ENCODE assay signal across 8 cellular contexts in the genomic region with DNA sequence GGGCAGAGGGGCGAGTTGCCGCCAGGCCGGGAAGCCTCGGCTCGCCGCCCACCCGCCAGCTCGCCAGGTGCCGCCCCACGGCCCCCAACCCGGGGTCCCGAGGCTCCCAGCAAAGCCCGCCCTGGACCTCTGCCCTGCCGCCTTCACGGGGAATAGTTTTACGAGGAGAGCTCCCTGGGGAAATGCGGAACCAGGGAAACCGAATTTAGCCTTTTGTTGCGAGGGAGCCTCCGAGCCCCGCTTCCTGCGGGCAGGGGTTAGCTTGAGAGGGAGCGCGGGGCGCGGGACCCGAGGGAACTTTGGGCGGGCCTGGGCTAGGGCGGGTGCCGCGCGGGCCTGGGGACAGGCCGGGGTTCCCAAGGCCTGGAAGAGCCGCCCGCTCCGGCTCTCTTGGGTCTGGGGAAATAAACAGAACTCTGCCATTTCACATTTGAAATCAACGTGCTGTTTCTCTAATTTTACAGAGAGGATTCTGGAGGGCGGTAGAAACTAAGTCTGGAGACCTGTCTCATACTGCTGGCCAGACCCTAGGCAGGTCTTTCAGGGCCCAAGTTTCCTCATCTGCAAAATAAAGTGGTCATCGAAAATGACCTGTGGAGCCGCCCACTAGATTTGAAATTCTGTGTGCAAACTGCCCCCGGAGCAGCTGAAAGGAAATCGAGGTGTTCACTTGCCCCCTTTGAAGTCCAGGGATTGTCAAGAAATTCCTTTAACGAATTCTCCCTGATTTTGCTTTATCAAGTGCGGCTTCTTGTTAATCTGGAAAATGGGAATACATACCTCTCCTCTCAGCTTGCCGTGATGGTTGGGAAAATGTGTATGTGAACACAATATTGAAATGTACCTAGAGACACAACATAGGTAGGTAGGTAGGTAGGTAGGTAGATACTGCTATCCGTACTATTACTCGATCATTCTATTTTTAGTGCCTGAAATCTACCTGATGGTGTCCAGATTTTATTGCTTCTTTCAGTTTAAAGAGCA. TPM values are rescaled to one million over a fixed set of nuclear protein-coding genes. Genes with fewer than 3 reads are reported as not detected.
A peak's percentile ranks its signal among the peaks of the same experiment; 100 is the strongest.
DNase-seq lines count a peak whose midpoint lies in the region; ATAC-seq and TF ChIP-seq lines count a peak whose summit lies in the region.

No MANE protein-coding gene starts in this region.

- H3K4me3 ChIP-seq in GM12875 (ENCODE audit: low read depth, low read length): peak overlapping the region; percentile 78
- peak overlapping the region; percentile 83 for H3K4me3 ChIP-seq in fibroblast of villous mesenchyme (ENCODE audit: low read depth, low read length)
- H3K4me3 ChIP-seq in neuronal stem cell (ENCODE audit: low read length in 2 of 2): peak overlapping the region; percentile 50 to 76

- peak overlapping the region; percentile 67 for H3K4me2 ChIP-seq in neuronal stem cell (ENCODE audit: insufficient read depth, low read length, poor library complexity, severe bottlenecking)

- peak overlapping the region; percentile 95 for H3K18ac ChIP-seq in neuronal stem cell (ENCODE audit: low read length)

- H3K36me3 ChIP-seq in neuronal stem cell (replicated peaks in 1 of 2; ENCODE audit: control insufficient read depth in 2 of 2, insufficient read depth in 2 of 2, low read length in 2 of 2): peaks cover 15 to 33% of the 10 kb centered on the region in 2 donors

- WGBS in neuronal stem cell (ENCODE audit: extremely low coverage in 2 of 2, insufficient read length in 2 of 2, insufficient replicate concordance in 1 of 2), 2 donors: no CpG with 5 or more reads among the region's 47 CpGs

- H3K27me3 ChIP-seq in neuronal stem cell (ENCODE audit: control insufficient read depth in 3 of 3, insufficient read depth in 3 of 3, low read depth in 1 of 3, low read length in 3 of 3): no peaks in the 10 kb centered on the region

- H3K79me1 ChIP-seq in neuronal stem cell (ENCODE audit: low read depth, low read length): peaks cover 2% of the 10 kb centered on the region

- no peak overlapping the region for H3K4ac ChIP-seq in neuronal stem cell (ENCODE audit: low read length)

- H3K4me1 ChIP-seq in neuronal stem cell (ENCODE audit: control insufficient read depth in 2 of 2, insufficient read depth in 1 of 2, low read depth in 1 of 2, low read length in 2 of 2): peaks cover 9 to 10% of the 10 kb centered on the region in 2 donors

- H3K9me3 ChIP-seq in neuronal stem cell (replicated peaks in 1 of 2; ENCODE audit: control insufficient read depth in 2 of 2, insufficient read depth in 1 of 2, low read depth in 1 of 2, low read length in 2 of 2): no peaks in the 10 kb centered on the region

- no peak overlapping the region for H3K23ac ChIP-seq in neuronal stem cell (ENCODE audit: low read depth, low read length, poor library complexity)

- H3K9ac ChIP-seq in neuronal stem cell (ENCODE audit: low read depth, low read length, poor library complexity): no peak overlapping the region

- H2AK5ac ChIP-seq in neuronal stem cell (ENCODE audit: low read depth, low read length): peak overlapping the region; percentile 11

- H3K14ac ChIP-seq in neuronal stem cell (ENCODE audit: low read length): no peak overlapping the region

- H2BK120ac ChIP-seq in neuronal stem cell (ENCODE audit: low read depth, low read length): no peak overlapping the region

- peak overlapping the region; percentile 77 for H3K27ac ChIP-seq in neuronal stem cell (replicated peaks; ENCODE audit: low read length)

- peak overlapping the region; percentile 92 for H2AFZ ChIP-seq in neuronal stem cell (ENCODE audit: low read length)

- no peak overlapping the region for H2BK15ac ChIP-seq in neuronal stem cell (ENCODE audit: low read length)

- DNase-seq in NCI-H2171 (lab: John Stamatoyannopoulos, UW) (peak; percentile 89), fibroblast of villous mesenchyme (ENCODE audit: low read depth) (peak; percentile 60), neuronal stem cell (ENCODE audit: low spot score) (no peak), DMS114 treated with DMSO at 0.1 percent for 48 hours (lab: John Stamatoyannopoulos, UW; ENCODE audit: unreplicated experiment) (no peak)
- DNase-seq in activated effector memory CD4-positive, alpha-beta T cell treated with Interleukin-2 at 50 U/mL for 16 hours: peak; percentile 8
- DNase-seq in activated CD4-positive, CD25-positive, alpha-beta regulatory T cell (lab: John Stamatoyannopoulos, UW): no peak

- H4K8ac ChIP-seq in neuronal stem cell (ENCODE audit: low read depth, low read length): no peak overlapping the region

- H4K91ac ChIP-seq in neuronal stem cell (ENCODE audit: low read depth, low read length, poor library complexity): no peak overlapping the region

- TF ChIP-seq CTCF in GM12875 (IDR thresholded peaks at IDR 0.05; ENCODE audit: borderline replicate concordance, insufficient read depth, low read depth, low read length): no peak
- no peak for TF ChIP-seq CTCF in fibroblast of villous mesenchyme (IDR thresholded peaks at IDR 0.05; ENCODE audit: insufficient read depth, low read depth, low read length)

- ATAC-seq in HG02943 (IDR thresholded peaks at IDR 0.05; ENCODE audit: low read depth, unreplicated experiment): peak; percentile 6

- H2BK5ac ChIP-seq in neuronal stem cell (ENCODE audit: low read length): peak overlapping the region; percentile 84

- H2BK12ac ChIP-seq in neuronal stem cell (ENCODE audit: low read length): no peak overlapping the region

RNA-seq across cellular contexts. Expression of gene GLUL, which starts 0.7 kb away (rescaled TPM):
- 321 and 350 TPM in 2 replicates for total RNA-seq in fibroblast of villous mesenchyme
- 426 TPM for polyA plus RNA-seq in neuronal stem cell (2013, experiment 1 of 2)
- polyA plus RNA-seq in neuronal stem cell (2013, experiment 2 of 2): 444 TPM

RNA-seq across cellular contexts. Expression of gene TEDDM1, which starts 8.1 kb away (rescaled TPM):
- total RNA-seq in fibroblast of villous mesenchyme: not detected in 2 replicates
- polyA plus RNA-seq in neuronal stem cell (2013, experiment 1 of 2): not detected
- polyA plus RNA-seq in neuronal stem cell (2013, experiment 2 of 2): not detected

RNA-seq across cellular contexts. Expression of gene RGSL1, which starts 57.6 kb away (rescaled TPM):
- not detected in 2 replicates for total RNA-seq in fibroblast of villous mesenchyme
- not detected for polyA plus RNA-seq in neuronal stem cell (2013, experiment 1 of 2)
- not detected for polyA plus RNA-seq in neuronal stem cell (2013, experiment 2 of 2)

Comparison
In these comparisons a context has a peak if more than half of its experiments do, and no peak if none do; other contexts are left out.
1. DNase-seq: peak in NCI-H2171 (single experiment), activated effector memory CD4-positive, alpha-beta T cell treated with Interleukin-2 at 50 U/mL for 16 hours (single experiment) and fibroblast of villous mesenchyme (single experiment); none in neuronal stem cell (single experiment), activated CD4-positive, CD25-positive, alpha-beta regulatory T cell (0 of 4) and DMS114 treated with DMSO at 0.1 percent for 48 hours (single experiment).
2. Peak in every context shown above with its lines, with median percentiles within 50 percentile points of each other: H3K4me3 ChIP-seq.